In genomic region chr1:247146671-247147070, GRCh38 we compare ENCODE assay signal across 22 cellular contexts. TPM values are rescaled to one million over a fixed set of nuclear protein-coding genes. Genes with fewer than 3 reads are reported as not detected.
A peak's percentile ranks its signal among the peaks of the same experiment; 100 is the strongest.
DNase-seq lines count a peak whose midpoint lies in the region; TF ChIP-seq lines count a peak whose summit lies in the region.
"Had no signal": no experiment of that assay in that cellular context is flagged by ENCODE, and none has a peak within 500 bp of the region (broad histone marks: within the 10 kb centered on the region; RNA-seq: fewer than 3 reads in every experiment).

No MANE protein-coding gene starts in this region.

- TF ChIP-seq CTCF in MCF 10A (IDR thresholded peaks at IDR 0.05; ENCODE audit: unreplicated experiment) (peak; percentile 27), breast epithelium (IDR thresholded peaks at IDR 0.05) (no peak), OCI-LY1 (IDR thresholded peaks at IDR 0.05; ENCODE audit: low read length) (peak; percentile 33), epithelial cell of esophagus (IDR thresholded peaks at IDR 0.05; ENCODE audit: insufficient read depth, low read depth, low read length, missing control alignments) (peak; percentile 30), type B pancreatic cell (conservative IDR thresholded peaks at IDR 0.05) (peak; percentile 30)

- no peaks in the 10 kb centered on the region for H3K27me3 Mint-ChIP-seq in MCF 10A (ENCODE audit: insufficient read depth, unreplicated experiment)
- no peaks in the 10 kb centered on the region for H3K27me3 Mint-ChIP-seq in type B pancreatic cell
- H3K27me3 Mint-ChIP-seq in activated T-helper 1 cell treated with anti-CD3 and anti-CD28 coated beads, Interleukin-12 subunit alpha, Interleukin-12 subunit beta, Interleukin-2, Interleukin-4 antibody, amounts not matched to agents 30 ng/mL and 10 ng/mL and 1 ng/mL, durations not matched to agents 14 hours and 24 hours and 36 hours (ENCODE audit: insufficient read depth) = no peaks in the 10 kb centered on the region
- H3K27me3 Mint-ChIP-seq: activated naive CD8-positive, alpha-beta T cell; T-cell had no signal

- H3K9me3 Mint-ChIP-seq in MCF 10A (ENCODE audit: unreplicated experiment) = peaks cover 56% of the 10 kb centered on the region
- peaks cover 27% of the 10 kb centered on the region for H3K9me3 Mint-ChIP-seq in type B pancreatic cell
- H3K9me3 Mint-ChIP-seq in activated T-helper 1 cell treated with anti-CD3 and anti-CD28 coated beads, Interleukin-12 subunit alpha, Interleukin-12 subunit beta, Interleukin-2, Interleukin-4 antibody, amounts not matched to agents 30 ng/mL and 10 ng/mL and 1 ng/mL, durations not matched to agents 14 hours and 24 hours and 36 hours = peaks cover 68% of the 10 kb centered on the region

- no peak overlapping the region for H3K27ac Mint-ChIP-seq in MCF 10A (ENCODE audit: low read depth, unreplicated experiment)
- no peak overlapping the region for H3K27ac Mint-ChIP-seq in type B pancreatic cell
- no peak overlapping the region for H3K27ac Mint-ChIP-seq in activated T-helper 1 cell treated with anti-CD3 and anti-CD28 coated beads, Interleukin-12 subunit alpha, Interleukin-12 subunit beta, Interleukin-2, Interleukin-4 antibody, amounts not matched to agents 30 ng/mL and 10 ng/mL and 1 ng/mL, durations not matched to agents 14 hours and 24 hours and 36 hours
- H3K27ac Mint-ChIP-seq: mesothelial cell of epicardium, T-cell had no signal

- H3K27me3 ChIP-seq in breast epithelium = no peaks in the 10 kb centered on the region
- no peaks in the 10 kb centered on the region for H3K27me3 ChIP-seq in OCI-LY1 (ENCODE audit: insufficient read depth, low read length)
- H3K27me3 ChIP-seq: cardiac muscle cell, gastroesophageal sphincter, thyroid gland had no signal

- intact Hi-C loops in MCF 10A (cut with micrococcal nuclease) (no loop called here), breast epithelium (cut with DNase I; ENCODE audit: low total_unique reads) (no loop called here)
- intact Hi-C loops in activated T-helper 1 cell treated with anti-CD3 and anti-CD28 coated beads, Interleukin-12 subunit alpha, Interleukin-12 subunit beta, Interleukin-2, Interleukin-4 antibody, amounts not matched to agents 30 ng/mL and 10 ng/mL and 1 ng/mL, durations not matched to agents 14 hours and 24 hours and 36 hours (cut with micrococcal nuclease) = no loop called here

- H3K4me2 ChIP-seq in OCI-LY1 (ENCODE audit: low read length) = no peak overlapping the region

- peaks cover 37% of the 10 kb centered on the region for H3K36me3 Mint-ChIP-seq in MCF 10A (ENCODE audit: insufficient read depth, unreplicated experiment)
- H3K36me3 Mint-ChIP-seq in type B pancreatic cell = peaks cover 63% of the 10 kb centered on the region
- peaks cover 38% of the 10 kb centered on the region for H3K36me3 Mint-ChIP-seq in activated T-helper 1 cell treated with anti-CD3 and anti-CD28 coated beads, Interleukin-12 subunit alpha, Interleukin-12 subunit beta, Interleukin-2, Interleukin-4 antibody, amounts not matched to agents 30 ng/mL and 10 ng/mL and 1 ng/mL, durations not matched to agents 14 hours and 24 hours and 36 hours (ENCODE audit: low read depth)

- TF ChIP-seq POLR2A in breast epithelium (IDR thresholded peaks at IDR 0.05) = no peak

- no peaks in the 10 kb centered on the region for H4K20me1 ChIP-seq in OCI-LY1 (ENCODE audit: insufficient read depth, low read length)

- no peak for DNase-seq in MCF 10A (ENCODE audit: unreplicated experiment)
- no peak for DNase-seq in breast epithelium (ENCODE audit: low spot score in 2 of 2)
- no peak for DNase-seq in epithelial cell of esophagus (ENCODE audit: low read depth)
- DNase-seq in type B pancreatic cell (ENCODE audit: extremely low spot score, unreplicated experiment) = no peak
- DNase-seq in activated T-helper 1 cell treated with anti-CD3 and anti-CD28 coated beads, Interleukin-12 subunit alpha, Interleukin-12 subunit beta, Interleukin-2, Interleukin-4 antibody, amounts not matched to agents 30 ng/mL and 10 ng/mL and 1 ng/mL, durations not matched to agents 14 hours and 24 hours and 36 hours (ENCODE audit: low spot score) = no peak
- DNase-seq in hippocampal formation (lab: John Stamatoyannopoulos, UW) = no peak
- no peak for DNase-seq in kidney glomerular epithelial cell (lab: John Stamatoyannopoulos, UW)
- DNase-seq: GOT3; islet precursor cell; KBM-7; NCI-H510A treated with DMSO at 0.1 percent for 48 hours; nucleus accumbens; RPMI8226; stimulated activated CD4-positive, alpha-beta T cell treated with anti-CD3 and anti-CD28 coated beads, Interleukin-4, amount 100 ng/mL, for 1 hour; T-cell; thyroid gland had no signal

- H3K36me3 ChIP-seq in breast epithelium (no peaks in the 10 kb centered on the region), OCI-LY1 (ENCODE audit: insufficient read depth, low read length) (peaks cover 27% of the 10 kb centered on the region)
- H3K36me3 ChIP-seq: thyroid gland had no signal

- no peaks in the 10 kb centered on the region for H3K4me1 Mint-ChIP-seq in MCF 10A (ENCODE audit: insufficient read depth, unreplicated experiment)
- no peaks in the 10 kb centered on the region for H3K4me1 Mint-ChIP-seq in type B pancreatic cell (ENCODE audit: unreplicated experiment)
- no peaks in the 10 kb centered on the region for H3K4me1 Mint-ChIP-seq in activated T-helper 1 cell treated with anti-CD3 and anti-CD28 coated beads, Interleukin-12 subunit alpha, Interleukin-12 subunit beta, Interleukin-2, Interleukin-4 antibody, amounts not matched to agents 30 ng/mL and 10 ng/mL and 1 ng/mL, durations not matched to agents 14 hours and 24 hours and 36 hours (ENCODE audit: low read depth)
- H3K4me1 Mint-ChIP-seq: mesothelial cell of epicardium, T-cell had no signal

- POLR2A ChIA-PET in MCF 10A (lab: Yijun Ruan, JAX) = interaction anchor here (0.8 to 1.1 kb wide), 4 partner anchors 9 to 18 kb away, joined by 3 to 4 read pairs (median 3); no protein-coding TSS in a partner anchor

- no peaks in the 10 kb centered on the region for H3K4me1 ChIP-seq in breast epithelium
- no peaks in the 10 kb centered on the region for H3K4me1 ChIP-seq in OCI-LY1 (ENCODE audit: insufficient read depth, low read length, severe bottlenecking)
- H3K4me1 ChIP-seq: Caco-2, gastroesophageal sphincter, thyroid gland had no signal

- H3K9me3 ChIP-seq in breast epithelium = peaks cover 75 to 81% of the 10 kb centered on the region in 2 donors
- H3K9me3 ChIP-seq in OCI-LY1 (ENCODE audit: low read length) = peaks cover 44% of the 10 kb centered on the region
- H3K9me3 ChIP-seq: thyroid gland had no signal

- H3K4me3 ChIP-seq in breast epithelium = no peak overlapping the region
- H3K4me3 ChIP-seq in OCI-LY1 (ENCODE audit: low read depth, low read length, poor library complexity, severe bottlenecking) = no peak overlapping the region
- H3K4me3 ChIP-seq in epithelial cell of esophagus (ENCODE audit: low read length) = no peak overlapping the region
- H3K4me3 ChIP-seq: cardiac muscle cell, gastroesophageal sphincter, thyroid gland had no signal

- no peak overlapping the region for H3K4me3 Mint-ChIP-seq in MCF 10A (ENCODE audit: unreplicated experiment)
- no peak overlapping the region for H3K4me3 Mint-ChIP-seq in type B pancreatic cell
- no peak overlapping the region for H3K4me3 Mint-ChIP-seq in activated T-helper 1 cell treated with anti-CD3 and anti-CD28 coated beads, Interleukin-12 subunit alpha, Interleukin-12 subunit beta, Interleukin-2, Interleukin-4 antibody, amounts not matched to agents 30 ng/mL and 10 ng/mL and 1 ng/mL, durations not matched to agents 14 hours and 24 hours and 36 hours
- H3K4me3 Mint-ChIP-seq: activated naive CD8-positive, alpha-beta T cell; mesothelial cell of epicardium; T-cell had no signal

- H3K79me2 ChIP-seq in OCI-LY1 (ENCODE audit: insufficient read depth, low read length) = no peaks in the 10 kb centered on the region

- no peak overlapping the region for H2AFZ ChIP-seq in OCI-LY1 (ENCODE audit: low read length)

- H3K27ac ChIP-seq in breast epithelium (no peak overlapping the region), OCI-LY1 (ENCODE audit: low read depth, low read length, poor library complexity, severe bottlenecking) (no peak overlapping the region)
- H3K27ac ChIP-seq: cardiac muscle cell, gastroesophageal sphincter, thyroid gland had no signal

- CTCF ChIA-PET in MCF 10A (lab: Yijun Ruan, JAX) = interaction anchor here (0.6 to 1.3 kb wide), 7 partner anchors 11 to 239 kb away, joined by 3 to 6 read pairs (median 5); no protein-coding TSS in a partner anchor

- BruUV-seq in MCF 10A (replicated peaks; lab: Mats Ljungman, UMichigan) = no TSS peak

- H3K9ac ChIP-seq in OCI-LY1 (ENCODE audit: low read length) = no peak overlapping the region

- no peaks in the 10 kb centered on the region for H3F3A ChIP-seq in OCI-LY1 (ENCODE audit: insufficient read depth, low read length)

- no peaks in the 10 kb centered on the region for H3K9me2 ChIP-seq in OCI-LY1 (ENCODE audit: low read depth, low read length)

RNA-seq across cellular contexts. Expression of gene ZNF124, which starts 25.1 kb away (rescaled TPM):
- total RNA-seq in MCF 10A (2022) (18.1 and 18.8 TPM in 2 replicates), breast epithelium (10 to 100 TPM; 16.8 to 54.2 (median 46.5) TPM), type B pancreatic cell (ENCODE audit: low replicate concordance) (55.1 and 134 TPM in 2 replicates)
- 14.9 and 15.5 TPM in 2 replicates for total RNA-seq in activated T-helper 1 cell treated with anti-CD3 and anti-CD28 coated beads, Interleukin-12 subunit alpha, Interleukin-12 subunit beta, Interleukin-2, Interleukin-4 antibody, amounts not matched to agents 30 ng/mL and 10 ng/mL and 1 ng/mL, durations not matched to agents 14 hours and 24 hours and 36 hours

RNA-seq across cellular contexts. Expression of gene ZNF669, which starts 42.5 kb away (rescaled TPM):
- total RNA-seq in MCF 10A (2022) (11.6 and 11.9 TPM in 2 replicates), breast epithelium (10 to 100 TPM in 2 of 3 donors, 1 to 10 TPM in 1; 5.9 to 11.7 (median 11.5) TPM), type B pancreatic cell (ENCODE audit: low replicate concordance) (19.8 and 21.3 TPM in 2 replicates)
- 8.0 and 9.5 TPM in 2 replicates for total RNA-seq in activated T-helper 1 cell treated with anti-CD3 and anti-CD28 coated beads, Interleukin-12 subunit alpha, Interleukin-12 subunit beta, Interleukin-2, Interleukin-4 antibody, amounts not matched to agents 30 ng/mL and 10 ng/mL and 1 ng/mL, durations not matched to agents 14 hours and 24 hours and 36 hours

Comparison
In these comparisons a context has a peak if more than half of its experiments do, and no peak if none do; other contexts are left out.
1. CTCF ChIP-seq: peak in MCF 10A (single experiment), OCI-LY1 (single experiment), epithelial cell of esophagus (single experiment) and type B pancreatic cell (single experiment); none in breast epithelium (0 of 3).